In the genomic region with DNA sequence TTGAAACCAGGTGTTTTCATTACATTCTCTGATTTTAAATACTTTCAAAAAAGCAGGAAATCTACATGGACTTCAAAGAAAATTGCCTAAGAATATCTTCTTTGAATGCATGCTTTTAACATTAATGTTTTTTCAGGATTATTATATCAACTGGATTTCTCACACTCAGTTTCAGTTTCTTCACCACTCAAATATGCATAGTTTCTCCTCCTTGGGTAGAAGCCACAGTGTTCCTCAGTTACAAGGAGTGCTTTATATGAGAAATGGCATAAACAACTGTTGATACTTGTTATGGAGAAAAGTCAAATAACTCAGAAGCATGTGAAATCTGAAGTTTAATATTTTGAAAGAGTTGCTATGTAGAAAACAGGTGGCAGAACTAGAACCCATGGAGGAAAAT, we compare ENCODE assay signal across 23 cellular contexts.
DNase-seq lines count a peak whose midpoint lies in the region; TF ChIP-seq lines count a peak whose summit lies in the region.
"Had no signal": no experiment of that assay in that cellular context is flagged by ENCODE, and none has a peak within 500 bp of the region (broad histone marks: within the 10 kb centered on the region; RNA-seq: fewer than 3 reads in every experiment).

No MANE protein-coding gene starts in this region.

- no peaks in the 10 kb centered on the region for H3K79me1 ChIP-seq in trophoblast cell (ENCODE audit: low read length)

- no peak overlapping the region for H2AFZ ChIP-seq in fibroblast of lung (ENCODE audit: low read length)
- H2AFZ ChIP-seq in trophoblast cell (ENCODE audit: insufficient read depth, low read length, poor library complexity) = no peak overlapping the region

- H2AK5ac ChIP-seq in trophoblast cell (ENCODE audit: low read length) = no peak overlapping the region

- no peak overlapping the region for H2BK5ac ChIP-seq in trophoblast cell (ENCODE audit: low read depth, low read length, poor library complexity)

- H3K4me1 ChIP-seq in adipocyte (ENCODE audit: control insufficient read depth, insufficient read depth, low read length) (peaks cover 26% of the 10 kb centered on the region), fibroblast of lung (ENCODE audit: control insufficient read depth, extremely low read depth, insufficient read depth, low read length) (no peaks in the 10 kb centered on the region), trophoblast cell (ENCODE audit: control insufficient read depth in 1 of 2, insufficient read depth in 2 of 2, low read length in 2 of 2) (no peaks in the 10 kb centered on the region)
- H3K4me1 ChIP-seq: SJCRH30 had no signal

- H4K8ac ChIP-seq in trophoblast cell (ENCODE audit: low read depth, low read length) = no peak overlapping the region

- no peak overlapping the region for H3K4ac ChIP-seq in trophoblast cell (ENCODE audit: low read depth, low read length)

- H2BK12ac ChIP-seq in trophoblast cell (ENCODE audit: low read length) = no peak overlapping the region

- no peak overlapping the region for H4K91ac ChIP-seq in trophoblast cell (ENCODE audit: low read depth, low read length)

- H3K4me3 ChIP-seq in adipocyte (ENCODE audit: low read length) (no peak overlapping the region), fibroblast of lung (replicated peaks in 1 of 4; ENCODE audit: control extremely low read depth in 1 of 4, insufficient read depth in 1 of 4, low read depth in 3 of 4, low read length in 4 of 4) (no peak overlapping the region), skeletal muscle cell (ENCODE audit: low read depth, low read length) (no peak overlapping the region), trophoblast cell (ENCODE audit: low read depth, low read length) (no peak overlapping the region)
- H3K4me3 ChIP-seq: SJCRH30 had no signal

- H3K4me2 ChIP-seq in fibroblast of lung (ENCODE audit: extremely low read depth, insufficient read depth, low read length) (no peak overlapping the region), trophoblast cell (ENCODE audit: low read length) (no peak overlapping the region)

- no peak overlapping the region for H3K23ac ChIP-seq in trophoblast cell (ENCODE audit: low read length)

- no peak for TF ChIP-seq CTCF in fibroblast of lung (conservative IDR thresholded peaks at IDR 0.05 in 1 of 2, IDR thresholded peaks at IDR 0.05 in 1 of 2; ENCODE audit: low read depth in 1 of 2, low read length in 2 of 2)

- H3K36me3 ChIP-seq in adipocyte (ENCODE audit: control insufficient read depth, insufficient read depth, low read length, severe bottlenecking) (no peaks in the 10 kb centered on the region), fibroblast of lung (ENCODE audit: control insufficient read depth, insufficient read depth, low read length) (no peaks in the 10 kb centered on the region), trophoblast cell (ENCODE audit: control insufficient read depth in 1 of 2, insufficient read depth in 2 of 2, low read length in 2 of 2) (no peaks in the 10 kb centered on the region)
- H3K36me3 ChIP-seq: SJCRH30 had no signal

- H3K79me2 ChIP-seq in fibroblast of lung (ENCODE audit: control insufficient read depth, insufficient read depth, low read length) (no peaks in the 10 kb centered on the region), trophoblast cell (ENCODE audit: control insufficient read depth, insufficient read depth, low read length, poor library complexity) (no peaks in the 10 kb centered on the region)

- H2BK120ac ChIP-seq in trophoblast cell (ENCODE audit: insufficient read depth, low read length, poor library complexity) = no peak overlapping the region

- H3K14ac ChIP-seq in trophoblast cell (ENCODE audit: low read length) = no peak overlapping the region

- H4K12ac ChIP-seq in trophoblast cell (ENCODE audit: low read depth, low read length) = no peak overlapping the region

- H3K27ac ChIP-seq in fibroblast of lung (ENCODE audit: insufficient read depth, low read length) (no peak overlapping the region), trophoblast cell (ENCODE audit: low read depth, low read length) (no peak overlapping the region)
- H3K27ac ChIP-seq: C4-2B, HL-60, SJCRH30 had no signal

- H3K18ac ChIP-seq in trophoblast cell (ENCODE audit: low read length) = no peak overlapping the region

- H3K9me3 ChIP-seq in adipocyte (ENCODE audit: control insufficient read depth, low read length) (no peaks in the 10 kb centered on the region), fibroblast of lung (ENCODE audit: control insufficient read depth, insufficient read depth, low read depth, low read length) (no peaks in the 10 kb centered on the region), trophoblast cell (ENCODE audit: insufficient read depth, low read depth, low read length) (no peaks in the 10 kb centered on the region)
- H3K9me3 ChIP-seq: SJCRH30 had no signal

- no peaks in the 10 kb centered on the region for H4K20me1 ChIP-seq in fibroblast of lung (ENCODE audit: control insufficient read depth, extremely low read depth, insufficient read depth, low read length)

- H3K9ac ChIP-seq in adipocyte (ENCODE audit: low read length) (no peak overlapping the region), fibroblast of lung (ENCODE audit: insufficient read depth, low read length) (no peak overlapping the region), trophoblast cell (ENCODE audit: low read length) (no peak overlapping the region)

- peak; percentile 8 for DNase-seq in AG20443 (ENCODE audit: low spot score)
- DNase-seq in adipocyte (ENCODE audit: low read depth) = peak; percentile 69
- peak; percentile 12 to 28 for DNase-seq in fibroblast of lung (ENCODE audit: low read depth in 2 of 2)
- peak; percentile 7 for DNase-seq in skeletal muscle cell (ENCODE audit: low read depth)
- no peak for DNase-seq in HK-2 (ENCODE audit: unreplicated experiment)
- no peak for DNase-seq in GDM1 (lab: John Stamatoyannopoulos, UW)
- DNase-seq in trophoblast cell = no peak
- DNase-seq in MV-4-11 (lab: John Stamatoyannopoulos, UW) = no peak
- DNase-seq: 8988T; Calu3; CD8-positive, alpha-beta memory T cell; DMS53; H9; KG1; NCI-H1105 treated with DMSO at 0.1 percent for 48 hours; NCI-H2029 treated with DMSO at 0.1 percent for 48 hours; NCI-H2171; NCI-H345; NCI-H524; NCI-H774; SJCRH30 had no signal

- no peaks in the 10 kb centered on the region for H3K27me3 ChIP-seq in adipocyte (replicated peaks; ENCODE audit: control insufficient read depth, insufficient read depth, low read length)
- no peaks in the 10 kb centered on the region for H3K27me3 ChIP-seq in fibroblast of lung (ENCODE audit: control insufficient read depth, insufficient read depth, low read length)
- H3K27me3 ChIP-seq in trophoblast cell (ENCODE audit: insufficient read depth, low read length) = no peaks in the 10 kb centered on the region
- H3K27me3 ChIP-seq: SJCRH30 had no signal

Comparison
In these comparisons a context has a peak if more than half of its experiments do, and no peak if none do; other contexts are left out.
1. DNase-seq: peak in AG20443 (single experiment), adipocyte (single experiment), fibroblast of lung (2 of 2) and skeletal muscle cell (single experiment); none in HK-2 (single experiment), GDM1 (single experiment), trophoblast cell (0 of 2) and MV-4-11 (single experiment).